ENCODE assay signal across 8 cellular contexts in genomic region chr22:35349704-35350538, GRCh38. TPM values are rescaled to one million over a fixed set of nuclear protein-coding genes. Genes with fewer than 3 reads are reported as not detected.
DNase-seq lines count a peak whose midpoint lies in the region; ATAC-seq, FAIRE-seq and TF ChIP-seq lines count a peak whose summit lies in the region.

No MANE protein-coding gene starts in this region.

- intact Hi-C loops in left ventricle myocardium superior (cut with micrococcal nuclease): no loop called here

- no peaks in the 10 kb centered on the region for H3K36me3 ChIP-seq in OCI-LY3 (replicated peaks; ENCODE audit: low read depth, low read length)
- H3K36me3 ChIP-seq in small intestine (ENCODE audit: control insufficient read depth in 2 of 2, insufficient read depth in 2 of 2, low read length in 2 of 2): peaks cover 3 to 4% of the 10 kb centered on the region in 2 donors

- H3K4me3 ChIP-seq in OCI-LY3 (ENCODE audit: low read length) (peak overlapping the region; percentile 85), small intestine (ENCODE audit: low read depth in 1 of 2, low read length in 2 of 2) (no peak overlapping the region)

- H2AFZ ChIP-seq in OCI-LY3 (ENCODE audit: low read depth, low read length): peak overlapping the region; percentile 44; the same call in 1 of the 2 replicates

- no peak for TF ChIP-seq CTCF in OCI-LY3 (IDR thresholded peaks at IDR 0.05; ENCODE audit: low read depth, low read length)

- POLR2A ChIA-PET in HEK293T (lab: Yijun Ruan, JAX): interaction anchor here (1.8 kb wide), 1 partner anchor 49 kb away, joined by 12 read pairs; no protein-coding TSS in a partner anchor

- peaks cover 76% of the 10 kb centered on the region for H3K4me1 ChIP-seq in OCI-LY3 (ENCODE audit: low read length)
- no peaks in the 10 kb centered on the region for H3K4me1 ChIP-seq in small intestine (ENCODE audit: control insufficient read depth in 2 of 2, insufficient read depth in 1 of 2, low read depth in 1 of 2, low read length in 1 of 2)

- peak overlapping the region; percentile 89 for H3K27ac Mint-ChIP-seq in stimulated activated effector memory CD8-positive, alpha-beta T cell treated with anti-CD3 and anti-CD28 coated beads, Interleukin-12 subunit alpha, Interleukin-12 subunit beta, amount 100 ng/mL, for 72 hours

- ATAC-seq in GM19395 (IDR thresholded peaks at IDR 0.05; ENCODE audit: unreplicated experiment) (peak; percentile 7), left ventricle myocardium superior (peak; percentile 1), GM18870 (IDR thresholded peaks at IDR 0.05; ENCODE audit: unreplicated experiment) (no peak), GM18873 (IDR thresholded peaks at IDR 0.05; ENCODE audit: low FRiP score, unreplicated experiment) (no peak)
- ATAC-seq in stimulated activated effector memory CD8-positive, alpha-beta T cell treated with anti-CD3 and anti-CD28 coated beads, Interleukin-12 subunit alpha, Interleukin-12 subunit beta, amount 100 ng/mL, for 72 hours: no peak

- no peaks in the 10 kb centered on the region for H4K20me1 ChIP-seq in OCI-LY3 (ENCODE audit: insufficient read depth, low read length)

- H3K4me3 Mint-ChIP-seq in stimulated activated effector memory CD8-positive, alpha-beta T cell treated with anti-CD3 and anti-CD28 coated beads, Interleukin-12 subunit alpha, Interleukin-12 subunit beta, amount 100 ng/mL, for 72 hours: peak overlapping the region; percentile 82

- peak overlapping the region; percentile 84 for H3K9ac ChIP-seq in OCI-LY3 (ENCODE audit: low read length)

- H3K9me3 ChIP-seq in OCI-LY3 (ENCODE audit: insufficient read depth, low read length): no peaks in the 10 kb centered on the region
- no peaks in the 10 kb centered on the region for H3K9me3 ChIP-seq in small intestine (ENCODE audit: control insufficient read depth, low read depth)

- H3K79me2 ChIP-seq in OCI-LY3 (ENCODE audit: low read length): no peaks in the 10 kb centered on the region; the same call in 1 of the 2 replicates

- no peak for DNase-seq in left ventricle myocardium superior
- no peak for DNase-seq in stimulated activated effector memory CD8-positive, alpha-beta T cell treated with anti-CD3 and anti-CD28 coated beads, Interleukin-12 subunit alpha, Interleukin-12 subunit beta, amount 100 ng/mL, for 72 hours (ENCODE audit: low spot score in 2 of 2)
- no peak for DNase-seq in HEK293T (ENCODE audit: extremely low spot score)
- DNase-seq in small intestine: no peak

- WGBS in small intestine, 3 donors: 41 to 50% (median 45%) methylated on average over 15 to 17 of the region's 17 CpGs

- peak overlapping the region; percentile 81 for H3K27ac ChIP-seq in OCI-LY3 (ENCODE audit: low read length)
- no peak overlapping the region for H3K27ac ChIP-seq in small intestine (ENCODE audit: low read depth in 1 of 2, low read length in 1 of 2)

- CTCF ChIA-PET in HEK293T (lab: Yijun Ruan, JAX): interaction anchor here (1.1 kb wide), 1 partner anchor 267 kb away, joined by 3 read pairs; no protein-coding TSS in a partner anchor

- no peaks in the 10 kb centered on the region for H3K9me3 Mint-ChIP-seq in stimulated activated effector memory CD8-positive, alpha-beta T cell treated with anti-CD3 and anti-CD28 coated beads, Interleukin-12 subunit alpha, Interleukin-12 subunit beta, amount 100 ng/mL, for 72 hours

- H3K27me3 ChIP-seq in OCI-LY3 (ENCODE audit: low read depth, low read length) (no peaks in the 10 kb centered on the region), small intestine (ENCODE audit: control insufficient read depth in 2 of 2, insufficient read depth in 2 of 2, low read length in 2 of 2) (no peaks in the 10 kb centered on the region)

- peaks cover 36% of the 10 kb centered on the region for H3K4me1 Mint-ChIP-seq in stimulated activated effector memory CD8-positive, alpha-beta T cell treated with anti-CD3 and anti-CD28 coated beads, Interleukin-12 subunit alpha, Interleukin-12 subunit beta, amount 100 ng/mL, for 72 hours

- no peak for FAIRE-seq in small intestine (lab: Jason Lieb, UNC)

- peaks cover 8% of the 10 kb centered on the region for H3K36me3 Mint-ChIP-seq in stimulated activated effector memory CD8-positive, alpha-beta T cell treated with anti-CD3 and anti-CD28 coated beads, Interleukin-12 subunit alpha, Interleukin-12 subunit beta, amount 100 ng/mL, for 72 hours

- H3K4me2 ChIP-seq in OCI-LY3 (ENCODE audit: low read length): peak overlapping the region; percentile 86

TF ChIP-seq in HEK293T, 16 proteins besides CTCF, POLR2A, EP300 and RAD21:
- TF ChIP-seq ZNF384 (IDR thresholded peaks at IDR 0.05) (no peak), FOXM1 (IDR thresholded peaks at IDR 0.05; ENCODE audit: borderline replicate concordance) (no peak), L3MBTL2 (conservative IDR thresholded peaks at IDR 0.05) (no peak), ELF4 (IDR thresholded peaks at IDR 0.05) (no peak), LEF1 (IDR thresholded peaks at IDR 0.05; ENCODE audit: borderline replicate concordance) (no peak), TARDBP (IDR thresholded peaks at IDR 0.05) (no peak), BHLHE40 (IDR thresholded peaks at IDR 0.05; ENCODE audit: borderline replicate concordance) (no peak), FOXK2 (IDR thresholded peaks at IDR 0.05) (no peak), SUZ12 (IDR thresholded peaks at IDR 0.05) (no peak), FOXA1 (IDR thresholded peaks at IDR 0.05) (no peak), CTBP1 (IDR thresholded peaks at IDR 0.05; ENCODE audit: borderline replicate concordance) (no peak), ARNT (IDR thresholded peaks at IDR 0.05) (no peak), NFRKB (IDR thresholded peaks at IDR 0.05) (no peak), SP1 (IDR thresholded peaks at IDR 0.05) (no peak), HDGF (IDR thresholded peaks at IDR 0.05; ENCODE audit: borderline replicate concordance) (no peak)
- TF ChIP-seq, protein P1, sequence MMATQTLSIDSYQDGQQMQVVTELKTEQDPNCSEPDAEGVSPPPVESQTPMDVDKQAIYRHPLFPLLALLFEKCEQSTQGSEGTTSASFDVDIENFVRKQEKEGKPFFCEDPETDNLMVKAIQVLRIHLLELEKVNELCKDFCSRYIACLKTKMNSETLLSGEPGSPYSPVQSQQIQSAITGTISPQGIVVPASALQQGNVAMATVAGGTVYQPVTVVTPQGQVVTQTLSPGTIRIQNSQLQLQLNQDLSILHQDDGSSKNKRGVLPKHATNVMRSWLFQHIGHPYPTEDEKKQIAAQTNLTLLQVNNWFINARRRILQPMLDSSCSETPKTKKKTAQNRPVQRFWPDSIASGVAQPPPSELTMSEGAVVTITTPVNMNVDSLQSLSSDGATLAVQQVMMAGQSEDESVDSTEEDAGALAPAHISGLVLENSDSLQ (IDR thresholded peaks at IDR 0.05): no peak

RNA-seq across cellular contexts. Expression of gene HMOX1, which starts 31.0 kb away (rescaled TPM):
- total RNA-seq in left ventricle myocardium superior: 3.8 TPM
- polyA plus RNA-seq in small intestine: 100 to 1,000 TPM in 1 of 3 donors, 10 to 100 TPM in 2; 22.3 to 119 (median 91.0) TPM

RNA-seq across cellular contexts. Expression of gene MCM5, which starts 50.0 kb away (rescaled TPM):
- total RNA-seq in left ventricle myocardium superior: 10.8 TPM
- polyA plus RNA-seq in small intestine: 10 to 100 TPM in 1 of 3 donors, 1 to 10 TPM in 2; 5.6 to 31.8 (median 6.5) TPM

RNA-seq across cellular contexts. Expression of gene TOM1, which starts 50.2 kb away (rescaled TPM):
- 78.6 TPM for total RNA-seq in left ventricle myocardium superior
- polyA plus RNA-seq in small intestine: 100 to 1,000 TPM in 2 of 3 donors, 10 to 100 TPM in 1; 46.6 to 112 (median 101) TPM

Comparison
In these comparisons a context has a peak if more than half of its experiments do, and no peak if none do; other contexts are left out.
1. ATAC-seq: peak in GM19395 (single experiment) and left ventricle myocardium superior (single experiment); none in stimulated activated effector memory CD8-positive, alpha-beta T cell treated with anti-CD3 and anti-CD28 coated beads, Interleukin-12 subunit alpha, Interleukin-12 subunit beta, amount 100 ng/mL, for 72 hours (single experiment), GM18870 (single experiment) and GM18873 (single experiment).